Comparison of ENCODE assay signal across 12 cellular contexts in genomic region chr16:66028505-66029216, GRCh38.
DNase-seq lines count a peak whose midpoint lies in the region; FAIRE-seq and TF ChIP-seq lines count a peak whose summit lies in the region.
"Had no signal": no experiment of that assay in that cellular context is flagged by ENCODE, and none has a peak within 500 bp of the region (broad histone marks: within the 10 kb centered on the region; RNA-seq: fewer than 3 reads in every experiment).

No MANE protein-coding gene starts in this region.

- dilution Hi-C loops in keratinocyte (cut with MboI; ENCODE audit: extremely low pct_ligation_motif_present, low sequenced_read_pairs), result no loop called here

- H3K9me3 ChIP-seq in keratinocyte (ENCODE audit: control insufficient read depth, low read depth, low read length) (peaks cover 5% of the 10 kb centered on the region), colonic mucosa (no peaks in the 10 kb centered on the region), hepatocyte (ENCODE audit: low read depth) (no peaks in the 10 kb centered on the region)

- no peaks in the 10 kb centered on the region for H3K9me2 ChIP-seq in hepatocyte (replicated peaks; ENCODE audit: insufficient read depth)

- H3K36me3 ChIP-seq in keratinocyte (ENCODE audit: control insufficient read depth in 2 of 2, extremely low read depth in 1 of 2, insufficient read depth in 2 of 2, low read length in 2 of 2) (no peaks in the 10 kb centered on the region), colonic mucosa (no peaks in the 10 kb centered on the region), hepatocyte (replicated peaks; ENCODE audit: insufficient read depth, low read depth) (no peaks in the 10 kb centered on the region)

- H3K27ac ChIP-seq in keratinocyte (ENCODE audit: control insufficient read depth, insufficient read depth, low read length) (no peak overlapping the region), colonic mucosa (no peak overlapping the region), hepatocyte (no peak overlapping the region)

- WGBS in hepatocyte (ENCODE audit: low lambda C conversion rate, missing lambda C conversion rate), result 60% methylated on average over 2 of the region's 2 CpGs

- H3K4me3 ChIP-seq in choroid plexus epithelial cell (ENCODE audit: low read depth, low read length) (no peak overlapping the region), keratinocyte (ENCODE audit: control insufficient read depth in 2 of 3, extremely low read depth in 1 of 3, insufficient read depth in 2 of 3, low read depth in 1 of 3, low read length in 3 of 3) (no peak overlapping the region), colonic mucosa (no peak overlapping the region), hepatocyte (no peak overlapping the region)

- no peak overlapping the region for H2AFZ ChIP-seq in keratinocyte (ENCODE audit: control insufficient read depth, low read length)
- no peak overlapping the region for H2AFZ ChIP-seq in hepatocyte

- intact Hi-C loops in colonic mucosa (cut with DNase I), result no loop called here

- no peaks in the 10 kb centered on the region for H3K9me1 ChIP-seq in keratinocyte (ENCODE audit: control insufficient read depth, extremely low read depth, insufficient read depth, low read length)

- H3K9ac ChIP-seq in keratinocyte (ENCODE audit: control insufficient read depth, extremely low read depth, insufficient read depth, low read length) (no peak overlapping the region), colonic mucosa (ENCODE audit: low read depth in 2 of 2, low read length in 2 of 2) (no peak overlapping the region)

- H4K20me1 ChIP-seq in keratinocyte (ENCODE audit: control insufficient read depth, extremely low read depth, insufficient read depth, low read length) (no peaks in the 10 kb centered on the region), hepatocyte (ENCODE audit: insufficient read depth, poor library complexity, severe bottlenecking) (no peaks in the 10 kb centered on the region)

- H3K79me2 ChIP-seq in keratinocyte (ENCODE audit: control insufficient read depth, insufficient read depth, low read length) (no peaks in the 10 kb centered on the region), hepatocyte (no peaks in the 10 kb centered on the region)

- H3K27me3 ChIP-seq in keratinocyte (ENCODE audit: control insufficient read depth, extremely low read depth, insufficient read depth, low read length) (no peaks in the 10 kb centered on the region), colonic mucosa (no peaks in the 10 kb centered on the region), hepatocyte (no peaks in the 10 kb centered on the region)

- H3K4me1 ChIP-seq in keratinocyte (ENCODE audit: control insufficient read depth, extremely low read depth, insufficient read depth, low read length) (peaks cover 3% of the 10 kb centered on the region), colonic mucosa (no peaks in the 10 kb centered on the region), hepatocyte (ENCODE audit: insufficient read depth) (no peaks in the 10 kb centered on the region)

- no peak overlapping the region for H3K4me2 ChIP-seq in keratinocyte (ENCODE audit: control insufficient read depth, extremely low read depth, insufficient read depth, low read depth, low read length)
- no peak overlapping the region for H3K4me2 ChIP-seq in hepatocyte

- TF ChIP-seq CTCF in choroid plexus epithelial cell (conservative IDR thresholded peaks at IDR 0.05; ENCODE audit: low read depth, low read length), result no peak
- TF ChIP-seq CTCF in keratinocyte (optimal IDR thresholded peaks at IDR 0.05 in 1 of 3, IDR thresholded peaks at IDR 0.05 in 1 of 3, conservative IDR thresholded peaks at IDR 0.05 in 1 of 3; ENCODE audit: extremely low read depth in 1 of 3, insufficient read depth in 2 of 3, low read length in 3 of 3), result no peak
- no peak for TF ChIP-seq CTCF in colonic mucosa (IDR thresholded peaks at IDR 0.05)
- no peak for TF ChIP-seq CTCF in hepatocyte (IDR thresholded peaks at IDR 0.05; ENCODE audit: poor library complexity)

- DNase-seq in HTR-8/SVneo (ENCODE audit: insufficient read length, low spot score), result peak; percentile 38
- DNase-seq in choroid plexus epithelial cell (ENCODE audit: low read depth), result peak; percentile 68
- no peak for DNase-seq in keratinocyte (ENCODE audit: low read depth, low spot score)
- peak; percentile 20 for DNase-seq in urothelium cell line (ENCODE audit: low spot score)
- no peak for DNase-seq in colonic mucosa
- no peak for DNase-seq in hepatocyte (ENCODE audit: low spot score)
- no peak for DNase-seq in activated CD4-positive, alpha-beta T cell treated with anti-CD3 and anti-CD28 coated beads for 48 hours
- DNase-seq: activated T-cell treated with anti-CD3 and anti-CD28 coated beads for 4 hours; MM.1S; NCI-H510A; stimulated activated naive CD4-positive, alpha-beta T cell treated with Interleukin-2 at 50 U/mL for 16 hours had no signal

- FAIRE-seq in HTR-8/SVneo (lab: Jason Lieb, UNC) (peak; percentile 71), keratinocyte (lab: Jason Lieb, UNC) (peak; percentile 53), urothelium cell line (lab: Jason Lieb, UNC) (peak; percentile 50)
- FAIRE-seq: GM18507 had no signal

Comparison
In these comparisons a context has a peak if more than half of its experiments do, and no peak if none do; other contexts are left out.
1. DNase-seq: peak in HTR-8/SVneo (single experiment), choroid plexus epithelial cell (single experiment) and urothelium cell line (single experiment); none in keratinocyte (single experiment), colonic mucosa (single experiment), hepatocyte (single experiment) and activated CD4-positive, alpha-beta T cell treated with anti-CD3 and anti-CD28 coated beads for 48 hours (single experiment).